1 cellular context compared by ENCODE assay signal in the genomic region with DNA sequence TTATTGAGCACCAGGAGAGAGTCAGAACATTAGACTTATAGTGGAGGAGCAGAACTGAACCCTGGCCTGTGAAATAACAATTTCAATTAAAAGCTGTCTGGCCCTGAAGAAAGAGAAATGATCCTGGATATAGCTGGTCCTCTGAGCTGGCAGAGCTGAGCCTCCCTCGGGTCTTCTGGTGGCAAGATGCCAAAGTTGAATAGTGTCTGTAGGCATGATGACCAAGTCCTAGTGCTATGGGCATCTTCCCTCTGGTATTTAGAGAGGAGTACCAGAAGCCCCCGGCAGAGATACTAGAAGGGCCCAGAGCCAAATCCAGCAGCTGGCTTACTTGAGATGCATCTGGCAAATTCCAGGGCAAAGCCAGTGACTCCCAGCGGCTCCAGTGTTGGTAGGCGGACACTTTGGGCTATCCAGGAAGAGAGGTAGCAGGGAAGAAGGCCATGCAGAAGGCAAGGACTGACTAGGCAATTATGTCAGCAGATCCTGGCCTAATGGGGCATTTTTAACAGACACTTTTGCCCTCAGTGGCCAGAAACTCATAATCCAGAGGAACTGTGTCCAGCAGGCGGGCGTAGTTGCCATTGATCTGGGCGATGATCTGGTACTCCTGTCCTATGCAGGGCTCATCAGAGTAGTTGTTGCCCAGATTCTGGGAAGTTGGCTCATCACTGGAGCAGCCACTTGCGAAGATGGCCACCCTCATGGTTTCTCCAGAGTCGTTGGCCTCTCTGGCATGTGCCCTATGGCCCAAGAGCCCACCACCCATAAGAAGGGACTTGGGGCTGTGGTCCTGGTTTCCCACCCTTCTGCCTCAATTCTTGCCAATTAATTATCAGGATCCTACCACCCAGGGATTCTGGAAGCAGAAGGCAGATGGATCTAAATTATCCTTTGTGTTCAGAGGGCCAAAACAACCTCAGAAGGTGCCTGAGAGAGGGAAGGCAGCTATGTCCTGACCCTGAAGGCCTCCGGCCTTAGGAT.
A peak's percentile ranks its signal among the peaks of the same experiment; 100 is the strongest.
TF ChIP-seq lines count a peak whose summit lies in the region.

No MANE protein-coding gene starts in this region.

TF ChIP-seq in K562, 482 proteins besides CTCF, POLR2A, EP300 and RAD21 (continued from another document and continues in another):
- TF ChIP-seq, protein P1, sequence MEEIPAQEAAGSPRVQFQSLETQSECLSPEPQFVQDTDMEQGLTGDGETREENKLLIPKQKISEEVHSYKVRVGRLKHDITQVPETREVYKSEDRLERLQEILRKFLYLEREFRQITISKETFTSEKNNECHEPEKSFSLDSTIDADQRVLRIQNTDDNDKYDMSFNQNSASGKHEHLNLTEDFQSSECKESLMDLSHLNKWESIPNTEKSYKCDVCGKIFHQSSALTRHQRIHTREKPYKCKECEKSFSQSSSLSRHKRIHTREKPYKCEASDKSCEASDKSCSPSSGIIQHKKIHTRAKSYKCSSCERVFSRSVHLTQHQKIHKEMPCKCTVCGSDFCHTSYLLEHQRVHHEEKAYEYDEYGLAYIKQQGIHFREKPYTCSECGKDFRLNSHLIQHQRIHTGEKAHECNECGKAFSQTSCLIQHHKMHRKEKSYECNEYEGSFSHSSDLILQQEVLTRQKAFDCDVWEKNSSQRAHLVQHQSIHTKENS (CRISPR knock-in tag; IDR thresholded peaks at IDR 0.05), result no peak; the same call in 1 of the 2 replicates
- TF ChIP-seq ZNF695 (CRISPR knock-in tag; IDR thresholded peaks at IDR 0.05) (no peak), EWSR1 (IDR thresholded peaks at IDR 0.05; ENCODE audit: borderline replicate concordance, low read depth, partially characterized antibody) (no peak), CREB3L1 (IDR thresholded peaks at IDR 0.05; ENCODE audit: borderline replicate concordance, low read depth) (no peak), KDM1A (IDR thresholded peaks at IDR 0.05) (no peak), ZNF445 (CRISPR knock-in tag; IDR thresholded peaks at IDR 0.05; ENCODE audit: low read depth) (peak; percentile 66), ZNF79 (CRISPR knock-in tag; IDR thresholded peaks at IDR 0.05; ENCODE audit: low read depth) (no peak), SMARCA4 (IDR thresholded peaks at IDR 0.05) (no peak), ZNF511 (CRISPR knock-in tag; IDR thresholded peaks at IDR 0.05) (peak; percentile 48; the same call in 1 of the 2 replicates), NCOA2 (IDR thresholded peaks at IDR 0.05; ENCODE audit: partially characterized antibody in 2 of 2) (no peak), ZBED1 (IDR thresholded peaks at IDR 0.05) (peak; percentile 87; the same call in 1 of the 2 replicates), RBM34 (IDR thresholded peaks at IDR 0.05; ENCODE audit: borderline replicate concordance, insufficient read depth, low read length) (no peak), RB1 (IDR thresholded peaks at IDR 0.05; ENCODE audit: low read depth) (no peak), ZBTB33 (CRISPR knock-in tag; IDR thresholded peaks at IDR 0.05) (peak; percentile 38; the same call in 1 of the 2 replicates), C11orf30 (IDR thresholded peaks at IDR 0.05; ENCODE audit: low read depth) (no peak), HMG20A (CRISPR knock-in tag; conservative IDR thresholded peaks at IDR 0.05) (no peak), HES1 (IDR thresholded peaks at IDR 0.05; ENCODE audit: low read depth) (no peak), ATF3 (IDR thresholded peaks at IDR 0.05) (no peak), ATF3 (CRISPR knock-in tag; conservative IDR thresholded peaks at IDR 0.05) (no peak), RNF219 (CRISPR knock-in tag; IDR thresholded peaks at IDR 0.05) (no peak; the same call in 1 of the 2 replicates), IFI16 (CRISPR knock-in tag; IDR thresholded peaks at IDR 0.05) (no peak), RFX7 (CRISPR knock-in tag; IDR thresholded peaks at IDR 0.05) (0 out of 2 replicates have a peak, but pooled peaks have one; percentile 49), ZNF133 (CRISPR knock-in tag; IDR thresholded peaks at IDR 0.05) (no peak), CBX5 (IDR thresholded peaks at IDR 0.05; ENCODE audit: borderline replicate concordance, low read depth) (peak; percentile 29; the same call in 1 of the 2 replicates), BMI1 (IDR thresholded peaks at IDR 0.05; ENCODE audit: low read length) (no peak), ARID3A (IDR thresholded peaks at IDR 0.05; ENCODE audit: borderline replicate concordance, low read depth, low read length) (no peak), TAF7 (tag; IDR thresholded peaks at IDR 0.05) (no peak), TEAD4 (IDR thresholded peaks at IDR 0.05; ENCODE audit: low read length) (peak; percentile 49), TEAD4 (CRISPR knock-in tag; IDR thresholded peaks at IDR 0.05; ENCODE audit: borderline replicate concordance) (no peak), NCOR1 (IDR thresholded peaks at IDR 0.05) (no peak)
- TF ChIP-seq, protein P2, sequence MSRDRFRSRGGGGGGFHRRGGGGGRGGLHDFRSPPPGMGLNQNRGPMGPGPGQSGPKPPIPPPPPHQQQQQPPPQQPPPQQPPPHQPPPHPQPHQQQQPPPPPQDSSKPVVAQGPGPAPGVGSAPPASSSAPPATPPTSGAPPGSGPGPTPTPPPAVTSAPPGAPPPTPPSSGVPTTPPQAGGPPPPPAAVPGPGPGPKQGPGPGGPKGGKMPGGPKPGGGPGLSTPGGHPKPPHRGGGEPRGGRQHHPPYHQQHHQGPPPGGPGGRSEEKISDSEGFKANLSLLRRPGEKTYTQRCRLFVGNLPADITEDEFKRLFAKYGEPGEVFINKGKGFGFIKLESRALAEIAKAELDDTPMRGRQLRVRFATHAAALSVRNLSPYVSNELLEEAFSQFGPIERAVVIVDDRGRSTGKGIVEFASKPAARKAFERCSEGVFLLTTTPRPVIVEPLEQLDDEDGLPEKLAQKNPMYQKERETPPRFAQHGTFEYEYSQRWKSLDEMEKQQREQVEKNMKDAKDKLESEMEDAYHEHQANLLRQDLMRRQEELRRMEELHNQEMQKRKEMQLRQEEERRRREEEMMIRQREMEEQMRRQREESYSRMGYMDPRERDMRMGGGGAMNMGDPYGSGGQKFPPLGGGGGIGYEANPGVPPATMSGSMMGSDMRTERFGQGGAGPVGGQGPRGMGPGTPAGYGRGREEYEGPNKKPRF (IDR thresholded peaks at IDR 0.05; ENCODE audit: low read depth, low read length), result no peak
- TF ChIP-seq, protein P3, sequence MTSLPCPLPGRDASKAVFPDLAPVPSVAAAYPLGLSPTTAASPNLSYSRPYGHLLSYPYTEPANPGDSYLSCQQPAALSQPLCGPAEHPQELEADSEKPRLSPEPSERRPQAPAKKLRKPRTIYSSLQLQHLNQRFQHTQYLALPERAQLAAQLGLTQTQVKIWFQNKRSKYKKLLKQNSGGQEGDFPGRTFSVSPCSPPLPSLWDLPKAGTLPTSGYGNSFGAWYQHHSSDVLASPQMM (CRISPR knock-in tag; IDR thresholded peaks at IDR 0.05), result no peak
- TF ChIP-seq, protein P4, sequence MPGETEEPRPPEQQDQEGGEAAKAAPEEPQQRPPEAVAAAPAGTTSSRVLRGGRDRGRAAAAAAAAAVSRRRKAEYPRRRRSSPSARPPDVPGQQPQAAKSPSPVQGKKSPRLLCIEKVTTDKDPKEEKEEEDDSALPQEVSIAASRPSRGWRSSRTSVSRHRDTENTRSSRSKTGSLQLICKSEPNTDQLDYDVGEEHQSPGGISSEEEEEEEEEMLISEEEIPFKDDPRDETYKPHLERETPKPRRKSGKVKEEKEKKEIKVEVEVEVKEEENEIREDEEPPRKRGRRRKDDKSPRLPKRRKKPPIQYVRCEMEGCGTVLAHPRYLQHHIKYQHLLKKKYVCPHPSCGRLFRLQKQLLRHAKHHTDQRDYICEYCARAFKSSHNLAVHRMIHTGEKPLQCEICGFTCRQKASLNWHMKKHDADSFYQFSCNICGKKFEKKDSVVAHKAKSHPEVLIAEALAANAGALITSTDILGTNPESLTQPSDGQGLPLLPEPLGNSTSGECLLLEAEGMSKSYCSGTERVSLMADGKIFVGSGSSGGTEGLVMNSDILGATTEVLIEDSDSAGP (CRISPR knock-in tag; IDR thresholded peaks at IDR 0.05), result no peak
- TF ChIP-seq, protein P5, sequence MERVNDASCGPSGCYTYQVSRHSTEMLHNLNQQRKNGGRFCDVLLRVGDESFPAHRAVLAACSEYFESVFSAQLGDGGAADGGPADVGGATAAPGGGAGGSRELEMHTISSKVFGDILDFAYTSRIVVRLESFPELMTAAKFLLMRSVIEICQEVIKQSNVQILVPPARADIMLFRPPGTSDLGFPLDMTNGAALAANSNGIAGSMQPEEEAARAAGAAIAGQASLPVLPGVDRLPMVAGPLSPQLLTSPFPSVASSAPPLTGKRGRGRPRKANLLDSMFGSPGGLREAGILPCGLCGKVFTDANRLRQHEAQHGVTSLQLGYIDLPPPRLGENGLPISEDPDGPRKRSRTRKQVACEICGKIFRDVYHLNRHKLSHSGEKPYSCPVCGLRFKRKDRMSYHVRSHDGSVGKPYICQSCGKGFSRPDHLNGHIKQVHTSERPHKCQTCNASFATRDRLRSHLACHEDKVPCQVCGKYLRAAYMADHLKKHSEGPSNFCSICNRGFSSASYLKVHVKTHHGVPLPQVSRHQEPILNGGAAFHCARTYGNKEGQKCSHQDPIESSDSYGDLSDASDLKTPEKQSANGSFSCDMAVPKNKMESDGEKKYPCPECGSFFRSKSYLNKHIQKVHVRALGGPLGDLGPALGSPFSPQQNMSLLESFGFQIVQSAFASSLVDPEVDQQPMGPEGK (CRISPR knock-in tag; IDR thresholded peaks at IDR 0.05; ENCODE audit: borderline replicate concordance), result peak; percentile 10; the same call in 1 of the 2 replicates
- TF ChIP-seq, protein P6, sequence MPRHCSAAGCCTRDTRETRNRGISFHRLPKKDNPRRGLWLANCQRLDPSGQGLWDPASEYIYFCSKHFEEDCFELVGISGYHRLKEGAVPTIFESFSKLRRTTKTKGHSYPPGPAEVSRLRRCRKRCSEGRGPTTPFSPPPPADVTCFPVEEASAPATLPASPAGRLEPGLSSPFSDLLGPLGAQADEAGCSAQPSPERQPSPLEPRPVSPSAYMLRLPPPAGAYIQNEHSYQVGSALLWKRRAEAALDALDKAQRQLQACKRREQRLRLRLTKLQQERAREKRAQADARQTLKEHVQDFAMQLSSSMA (CRISPR knock-in tag; IDR thresholded peaks at IDR 0.05), result peak; percentile 24; the same call in 1 of the 2 replicates
